8 cellular contexts compared by ENCODE assay signal in the genomic region with DNA sequence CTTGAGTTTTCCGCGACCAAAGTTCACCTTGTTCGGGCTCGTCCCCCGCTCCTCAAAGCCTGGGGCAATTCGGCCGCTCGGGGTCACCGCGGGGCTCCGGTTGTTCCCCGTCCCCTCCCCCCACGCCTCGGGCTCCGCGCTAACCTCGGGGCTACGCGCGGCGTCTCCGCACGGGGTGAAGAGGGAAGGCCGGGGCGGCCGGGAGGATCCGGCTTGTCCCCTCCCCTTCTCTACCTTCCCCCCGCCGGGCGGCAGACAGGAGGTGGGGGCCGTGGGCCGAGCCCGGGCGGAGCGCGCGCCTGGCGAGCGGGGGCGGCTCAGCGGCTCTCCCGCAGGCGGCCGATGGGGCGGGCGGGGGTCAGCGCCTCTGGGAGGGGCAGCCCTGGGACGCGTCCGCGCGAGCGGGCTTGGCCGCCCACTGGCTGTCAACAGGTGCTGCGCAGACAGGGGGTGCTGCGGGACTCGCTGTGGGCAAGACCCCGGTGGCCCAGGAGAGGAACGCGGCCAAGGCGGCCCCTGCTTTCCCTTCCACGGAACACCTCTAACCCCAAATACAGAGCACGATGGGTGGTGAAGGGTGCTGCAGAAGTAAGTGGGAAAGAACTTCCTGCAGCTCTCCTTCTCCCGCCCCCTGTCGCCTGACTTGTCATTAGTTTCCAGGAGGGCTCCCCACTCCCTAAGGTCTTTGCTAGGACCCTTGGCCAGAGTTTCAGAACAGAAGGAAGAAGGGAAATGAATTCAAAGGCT. TPM values are rescaled to one million over a fixed set of nuclear protein-coding genes. Genes with fewer than 3 reads are reported as not detected.
DNase-seq lines count a peak whose midpoint lies in the region; ATAC-seq and TF ChIP-seq lines count a peak whose summit lies in the region.

A gene with protein sequence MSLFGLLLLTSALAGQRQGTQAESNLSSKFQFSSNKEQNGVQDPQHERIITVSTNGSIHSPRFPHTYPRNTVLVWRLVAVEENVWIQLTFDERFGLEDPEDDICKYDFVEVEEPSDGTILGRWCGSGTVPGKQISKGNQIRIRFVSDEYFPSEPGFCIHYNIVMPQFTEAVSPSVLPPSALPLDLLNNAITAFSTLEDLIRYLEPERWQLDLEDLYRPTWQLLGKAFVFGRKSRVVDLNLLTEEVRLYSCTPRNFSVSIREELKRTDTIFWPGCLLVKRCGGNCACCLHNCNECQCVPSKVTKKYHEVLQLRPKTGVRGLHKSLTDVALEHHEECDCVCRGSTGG (minus strand): TSS at position 177 of the 747 bp plus-strand sequence. CDS start 896 bp downstream, outside the sequence.

- H3K27ac ChIP-seq in ascending aorta = peak within 1 kb of the TSS; percentile 98 to 99

- H3K36me3 ChIP-seq in ascending aorta = no peaks in the 10 kb centered on the region

- peak within 1 kb of the TSS; percentile 91 for H3K4me3 Mint-ChIP-seq in osteocyte (ENCODE audit: unreplicated experiment)

- no peaks in the 10 kb centered on the region for H3K9me3 Mint-ChIP-seq in osteocyte (ENCODE audit: unreplicated experiment)

- H3K4me3 ChIP-seq in AG04449 (ENCODE audit: low read depth, low read length) (peak within 1 kb of the TSS; percentile 88), ascending aorta (peak within 1 kb of the TSS; percentile 88 to 93)

- CTCF ChIA-PET in AG04449 (lab: Yijun Ruan, JAX) = interaction anchor here (0.8 to 7.2 kb wide), 19 partner anchors 10 to 498 kb away, joined by 3 to 64 read pairs (median 4); a partner anchor contains a TSS

- no peaks in the 10 kb centered on the region for H3K27me3 Mint-ChIP-seq in osteocyte (ENCODE audit: unreplicated experiment)

- ATAC-seq in GM18907 (IDR thresholded peaks at IDR 0.05; ENCODE audit: unreplicated experiment) (peak; percentile 50), left cardiac atrium (peak; percentile 85 to 87), GM21515 (IDR thresholded peaks at IDR 0.05; ENCODE audit: unreplicated experiment) (no peak)

- peak within 1 kb of the TSS; percentile 88 for H3K27ac Mint-ChIP-seq in osteocyte (ENCODE audit: unreplicated experiment)

- no peaks in the 10 kb centered on the region for H3K36me3 Mint-ChIP-seq in osteocyte (ENCODE audit: unreplicated experiment)

- POLR2A ChIA-PET in AG04449 (lab: Yijun Ruan, JAX) = interaction anchor here (0.9 to 1.4 kb wide), 2 partner anchors 10 to 74 kb away, joined by 3 to 8 read pairs; no protein-coding TSS in a partner anchor

- DNase-seq in AG04449 (ENCODE audit: low read depth, low spot score) (no peak), NCI-H226 (peak; percentile 65), ascending aorta (ENCODE audit: low spot score in 2 of 2) (peak; percentile 40 to 90), left cardiac atrium (peak; percentile 75), osteocyte (ENCODE audit: extremely low spot score, unreplicated experiment) (peak; percentile 91), NCI-H187 (lab: John Stamatoyannopoulos, UW) (no peak)

- H3K4me1 Mint-ChIP-seq in osteocyte (ENCODE audit: unreplicated experiment) = peaks cover 81% of the 10 kb centered on the region

- TF ChIP-seq CTCF in AG04449 (IDR thresholded peaks at IDR 0.05; ENCODE audit: insufficient read depth, low read length, missing control alignments) = peak; percentile 53
- peak; percentile 38 to 55 (median 54) for TF ChIP-seq CTCF in ascending aorta (IDR thresholded peaks at IDR 0.05)
- TF ChIP-seq CTCF in osteocyte (IDR thresholded peaks at IDR 0.05) = peak; percentile 70

- no peaks in the 10 kb centered on the region for H3K27me3 ChIP-seq in ascending aorta

- intact Hi-C loops in ascending aorta (cut with DNase I) = loop anchor here (1.0 to 10.0 kb wide), 8 partner anchors 25 to 1017 kb away; a partner anchor contains a TSS
- intact Hi-C loops in left cardiac atrium (cut with DNase I) = loop anchor here in 1 of 2 donors (5.0 kb wide), 1 partner anchor 76 kb away; no protein-coding TSS in a partner anchor

- H3K4me1 ChIP-seq in ascending aorta = peaks cover 0 to 5% of the 10 kb centered on the region in 2 donors

- H3K9me3 ChIP-seq in ascending aorta = no peaks in the 10 kb centered on the region

RNA-seq across cellular contexts. Expression of the gene that starts here (rescaled TPM):
- total RNA-seq in ascending aorta (21.0 TPM), left cardiac atrium (10 to 100 TPM; 16.5 to 18.5 TPM), osteocyte (21.8 and 25.4 TPM in 2 replicates)

Comparison
In these comparisons a context has a peak if more than half of its experiments do, and no peak if none do; other contexts are left out.
1. DNase-seq: peak in NCI-H226 (single experiment), ascending aorta (2 of 2), left cardiac atrium (single experiment) and osteocyte (single experiment); none in AG04449 (single experiment) and NCI-H187 (0 of 2).
2. Peak in every context shown above with its lines, with median percentiles within 50 percentile points of each other: CTCF ChIP-seq.